In genomic region chr2:161033059-161033660, GRCh38 we compare ENCODE assay signal across 15 cellular contexts.
DNase-seq lines count a peak whose midpoint lies in the region; ATAC-seq and TF ChIP-seq lines count a peak whose summit lies in the region.
"Had no signal": no experiment of that assay in that cellular context is flagged by ENCODE, and none has a peak within 500 bp of the region (broad histone marks: within the 10 kb centered on the region; RNA-seq: fewer than 3 reads in every experiment).

No MANE protein-coding gene starts in this region.

- H3K36me3 Mint-ChIP-seq in activated naive CD4-positive, alpha-beta T cell treated with anti-CD3 and anti-CD28 coated beads for 36 hours (ENCODE audit: low read depth): no peaks in the 10 kb centered on the region

- peak; percentile 21 for ATAC-seq in mucosa of descending colon
- no peak for ATAC-seq in HG02852 (IDR thresholded peaks at IDR 0.05; ENCODE audit: unreplicated experiment)
- ATAC-seq: A549, GM23338 had no signal

- no peaks in the 10 kb centered on the region for H3K9me3 ChIP-seq in mucosa of descending colon
- H3K9me3 ChIP-seq: A549, SJCRH30 had no signal

- peaks cover 4% of the 10 kb centered on the region for H3K4me1 Mint-ChIP-seq in activated naive CD4-positive, alpha-beta T cell treated with anti-CD3 and anti-CD28 coated beads for 36 hours (ENCODE audit: low read depth)
- H3K4me1 Mint-ChIP-seq: GM23338 had no signal

- H3K27ac Mint-ChIP-seq in activated naive CD4-positive, alpha-beta T cell treated with anti-CD3 and anti-CD28 coated beads for 36 hours: no peak overlapping the region
- H3K27ac Mint-ChIP-seq: GM23338 had no signal

- intact Hi-C loops in mucosa of descending colon (cut with DNase I, micrococcal nuclease): no loop called here
- intact Hi-C loops in activated naive CD4-positive, alpha-beta T cell treated with anti-CD3 and anti-CD28 coated beads for 36 hours (cut with micrococcal nuclease): no loop called here

- H3K9me3 Mint-ChIP-seq in activated naive CD4-positive, alpha-beta T cell treated with anti-CD3 and anti-CD28 coated beads for 36 hours: peaks cover 3% of the 10 kb centered on the region
- H3K9me3 Mint-ChIP-seq: GM23338 had no signal

- H3K4me1 ChIP-seq in mucosa of descending colon (ENCODE audit: low read depth): no peaks in the 10 kb centered on the region
- H3K4me1 ChIP-seq: SJCRH30 had no signal

- H3K4me3 Mint-ChIP-seq in activated naive CD4-positive, alpha-beta T cell treated with anti-CD3 and anti-CD28 coated beads for 36 hours: no peak overlapping the region
- H3K4me3 Mint-ChIP-seq: GM23338 had no signal

- DNase-seq in HCEC 1CT (peak; percentile 64), amniotic stem cell (lab: John Stamatoyannopoulos, UW) (peak; percentile 51), fibroblast of peridontal ligament (ENCODE audit: extremely low read depth) (peak; percentile 23), mucosa of descending colon (no peak), GF-D8 (lab: John Stamatoyannopoulos, UW) (no peak), foreskin melanocyte (no peak)
- DNase-seq in activated naive CD4-positive, alpha-beta T cell treated with anti-CD3 and anti-CD28 coated beads for 36 hours: no peak
- DNase-seq: NCI-H187 treated with DMSO at 0.1 percent for 48 hours; NCI-H446; NK-92 treated with Interleukin-12 subunit alpha and Interleukin-12 subunit beta, amount 100 ng/mL, for 24 hours; OCI-M1; SJCRH30 had no signal

- no peak for TF ChIP-seq CTCF in mucosa of descending colon (IDR thresholded peaks at IDR 0.05)

- CTCF ChIA-PET in activated naive CD4-positive, alpha-beta T cell treated with anti-CD3 and anti-CD28 coated beads for 36 hours (lab: Charles Lee): interaction anchor here (0.6 to 1.3 kb wide), 3 partner anchors 31 to 1947 kb away, joined by 3 to 4 read pairs (median 3); no protein-coding TSS in a partner anchor

- H3K4me3 ChIP-seq in mucosa of descending colon: no peak overlapping the region
- H3K4me3 ChIP-seq: A549, GM23338, SJCRH30 had no signal

- no peaks in the 10 kb centered on the region for H3K27me3 Mint-ChIP-seq in activated naive CD4-positive, alpha-beta T cell treated with anti-CD3 and anti-CD28 coated beads for 36 hours (ENCODE audit: low read depth)

- no peaks in the 10 kb centered on the region for H3K36me3 ChIP-seq in mucosa of descending colon (ENCODE audit: low read depth)
- H3K36me3 ChIP-seq: SJCRH30 had no signal

Comparison
In these comparisons a context has a peak if more than half of its experiments do, and no peak if none do; other contexts are left out.
1. DNase-seq: peak in HCEC 1CT (single experiment), amniotic stem cell (single experiment) and fibroblast of peridontal ligament (single experiment); none in mucosa of descending colon (0 of 3), GF-D8 (single experiment), activated naive CD4-positive, alpha-beta T cell treated with anti-CD3 and anti-CD28 coated beads for 36 hours (single experiment) and foreskin melanocyte (single experiment).